In the genomic region with DNA sequence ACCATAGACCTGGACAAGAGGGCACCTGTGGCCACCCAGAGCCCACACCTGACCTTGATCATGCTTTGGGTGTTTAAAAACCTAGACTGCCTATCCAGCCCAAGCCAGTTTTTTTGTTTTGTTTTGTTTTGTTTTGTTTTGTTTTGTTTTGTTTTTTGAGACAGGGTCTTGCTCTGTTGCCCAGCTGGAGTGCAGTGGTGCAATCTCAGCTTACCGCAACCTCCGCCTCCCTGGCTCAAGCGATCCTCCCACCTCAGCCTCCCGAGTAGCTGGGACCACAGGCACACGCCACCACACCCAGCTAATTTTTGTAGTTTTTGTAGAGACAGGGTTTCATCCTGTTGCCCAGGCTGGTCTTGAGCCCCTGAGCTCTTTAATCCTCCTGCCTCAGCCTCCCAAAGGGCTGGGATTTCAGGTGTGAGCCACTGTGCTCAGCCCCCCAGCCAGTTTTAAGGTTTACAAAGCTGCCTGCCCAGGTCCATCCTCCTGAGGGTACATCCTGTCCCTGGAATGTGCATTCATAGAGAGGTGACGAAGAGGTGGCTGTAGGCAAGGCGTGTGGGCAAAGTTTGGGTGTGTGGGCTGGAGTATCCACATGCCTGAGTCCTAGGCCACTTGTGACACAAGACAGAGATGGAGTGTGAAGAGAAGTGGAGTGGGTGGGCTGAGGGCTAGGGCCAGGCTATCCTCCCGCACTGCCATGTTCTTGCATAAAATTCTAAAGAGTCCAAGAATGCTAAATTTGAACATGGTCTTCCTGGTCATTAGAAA, we compare ENCODE assay signal across 14 cellular contexts.
"Had no signal": no experiment of that assay in that cellular context is flagged by ENCODE, and none has a peak within 500 bp of the region (broad histone marks: within the 10 kb centered on the region; RNA-seq: fewer than 3 reads in every experiment).

No MANE protein-coding gene starts in this region.

- H3K4me3 Mint-ChIP-seq: activated CD4-positive, alpha-beta memory T cell treated with anti-CD3 and anti-CD28 coated beads, Interleukin-2, amount 10 ng/mL, durations not matched to agents 7 days and 5 days; activated CD4-positive, alpha-beta T cell treated with anti-CD3 and anti-CD28 coated beads for 36 hours; activated naive CD8-positive, alpha-beta T cell treated with anti-CD3 and anti-CD28 coated beads for 36 hours; activated T-cell treated with anti-CD3 and anti-CD28 coated beads, Interleukin-2, amount 50 U/mL, for 72 hours; endodermal cell; T-cell had no signal

- H3K9me3 ChIP-seq: upper lobe of left lung had no signal

- H3K79me2 ChIP-seq: parathyroid adenoma had no signal

- H3K36me3 Mint-ChIP-seq: T-cell had no signal

- H3K4me3 ChIP-seq: upper lobe of left lung had no signal

- H2AFZ ChIP-seq: parathyroid adenoma had no signal

- H3K36me3 ChIP-seq: upper lobe of left lung had no signal

- DNase-seq: activated CD4-positive, alpha-beta memory T cell treated with anti-CD3 and anti-CD28 coated beads, Interleukin-2, amount 10 ng/mL, durations not matched to agents 7 days and 5 days; activated CD4-positive, alpha-beta T cell treated with anti-CD3 and anti-CD28 coated beads for 36 hours; activated gamma-delta T cell treated with Interleukin-2 at 50 U/mL for 16 hours; activated naive CD8-positive, alpha-beta T cell treated with anti-CD3 and anti-CD28 coated beads for 36 hours; activated T-cell treated with anti-CD3 and anti-CD28 coated beads, Interleukin-2, amount 50 U/mL, for 72 hours; endodermal cell; retina; stimulated activated CD4-positive, alpha-beta T cell treated with anti-CD3 and anti-CD28 coated beads, Interleukin-15, amount 100 ng/mL, for 24 hours; stimulated activated CD4-positive, alpha-beta T cell treated with anti-CD3 and anti-CD28 coated beads, Interleukin-4, amount 100 ng/mL, for 4 hours; T-cell; T1000; upper lobe of left lung had no signal

- H3K27ac ChIP-seq: parathyroid adenoma had no signal

- H3K9me3 Mint-ChIP-seq: activated CD4-positive, alpha-beta memory T cell treated with anti-CD3 and anti-CD28 coated beads, Interleukin-2, amount 10 ng/mL, durations not matched to agents 7 days and 5 days; activated T-cell treated with anti-CD3 and anti-CD28 coated beads, Interleukin-2, amount 50 U/mL, for 72 hours; endodermal cell; T-cell had no signal

- H3K27me3 Mint-ChIP-seq: activated CD4-positive, alpha-beta memory T cell treated with anti-CD3 and anti-CD28 coated beads, Interleukin-2, amount 10 ng/mL, durations not matched to agents 7 days and 5 days; activated CD4-positive, alpha-beta T cell treated with anti-CD3 and anti-CD28 coated beads for 36 hours; activated naive CD8-positive, alpha-beta T cell treated with anti-CD3 and anti-CD28 coated beads for 36 hours; T-cell had no signal

- H3K27me3 ChIP-seq: upper lobe of left lung had no signal

- H3K27ac Mint-ChIP-seq: activated CD4-positive, alpha-beta memory T cell treated with anti-CD3 and anti-CD28 coated beads, Interleukin-2, amount 10 ng/mL, durations not matched to agents 7 days and 5 days; activated CD4-positive, alpha-beta T cell treated with anti-CD3 and anti-CD28 coated beads for 36 hours; activated naive CD8-positive, alpha-beta T cell treated with anti-CD3 and anti-CD28 coated beads for 36 hours; activated T-cell treated with anti-CD3 and anti-CD28 coated beads, Interleukin-2, amount 50 U/mL, for 72 hours; endodermal cell had no signal

- ATAC-seq: activated CD4-positive, alpha-beta T cell treated with anti-CD3 and anti-CD28 coated beads for 36 hours; activated T-cell treated with anti-CD3 and anti-CD28 coated beads, Interleukin-2, amount 50 U/mL, for 72 hours; esophagus mucosa; T-cell had no signal

- H3K9ac ChIP-seq: parathyroid adenoma had no signal
